12 cellular contexts compared by ENCODE assay signal in the genomic region with DNA sequence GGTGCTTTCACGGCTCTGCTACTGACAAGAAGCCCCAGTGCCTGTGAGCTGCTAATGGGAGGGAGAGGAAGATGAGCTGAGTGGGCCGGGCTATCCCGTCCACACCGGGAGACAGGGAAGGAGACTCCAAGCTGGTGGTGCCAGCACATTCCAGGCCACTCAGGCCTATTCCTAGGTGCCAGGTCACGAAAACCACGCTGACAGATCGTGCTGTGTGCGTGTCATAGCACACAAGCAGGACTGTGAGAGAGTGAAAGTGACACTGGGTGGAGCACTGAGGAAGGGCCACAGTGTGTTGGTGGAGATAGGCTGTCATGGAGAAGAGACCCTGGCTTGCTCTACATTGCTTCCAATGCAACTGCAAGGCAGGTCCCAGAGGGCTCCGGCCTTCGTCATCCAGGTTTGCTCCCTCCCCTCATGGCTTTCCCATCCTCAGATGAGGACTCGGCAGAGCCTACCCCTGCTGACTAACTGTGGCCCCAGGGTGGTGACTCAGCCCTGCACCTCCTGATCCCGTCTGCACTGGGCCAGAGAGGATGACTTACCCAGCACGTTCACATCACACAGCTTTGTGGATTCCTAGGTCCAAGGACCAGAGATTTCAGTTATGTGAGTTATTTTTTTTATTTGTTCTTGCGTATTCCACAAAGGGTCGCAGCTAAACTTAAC.
A peak's percentile ranks its signal among the peaks of the same experiment; 100 is the strongest.
DNase-seq lines count a peak whose midpoint lies in the region; ATAC-seq and TF ChIP-seq lines count a peak whose summit lies in the region.
"Had no signal": no experiment of that assay in that cellular context is flagged by ENCODE, and none has a peak within 500 bp of the region (broad histone marks: within the 10 kb centered on the region; RNA-seq: fewer than 3 reads in every experiment).

No MANE protein-coding gene starts in this region.

- H3K36me3 Mint-ChIP-seq in activated CD4-positive, alpha-beta memory T cell treated with anti-CD3 and anti-CD28 coated beads for 36 hours: no peaks in the 10 kb centered on the region
- H3K36me3 Mint-ChIP-seq in activated CD4-positive, alpha-beta memory T cell treated with anti-CD3 and anti-CD28 coated beads, Interleukin-2, amount 10 ng/mL, durations not matched to agents 7 days and 5 days (ENCODE audit: low read depth): no peaks in the 10 kb centered on the region

- WGBS in ovary, 3 donors: 87 to 90% (median 87%) methylated on average over 15 of the region's 15 CpGs

- DNase-seq in activated CD4-positive, alpha-beta memory T cell treated with anti-CD3 and anti-CD28 coated beads for 36 hours: peak; percentile 14
- DNase-seq in activated CD4-positive, alpha-beta memory T cell treated with anti-CD3 and anti-CD28 coated beads, Interleukin-2, amount 10 ng/mL, durations not matched to agents 7 days and 5 days: no peak
- DNase-seq in SW480 (ENCODE audit: low spot score) (peak; percentile 23), foreskin fibroblast (peak; percentile 93 to 95), smooth muscle cell of the brain vasculature (ENCODE audit: low read depth, low spot score) (peak; percentile 82), dorsolateral prefrontal cortex (no peak), ovary (no peak)
- DNase-seq: activated gamma-delta T cell treated with Interleukin-2 at 50 U/mL for 16 hours, NCI-H1694 treated with DMSO at 0.1 percent for 48 hours, right lobe of liver had no signal

- no peak overlapping the region for H3K27ac Mint-ChIP-seq in activated CD4-positive, alpha-beta memory T cell treated with anti-CD3 and anti-CD28 coated beads for 36 hours
- no peak overlapping the region for H3K27ac Mint-ChIP-seq in activated CD4-positive, alpha-beta memory T cell treated with anti-CD3 and anti-CD28 coated beads, Interleukin-2, amount 10 ng/mL, durations not matched to agents 7 days and 5 days
- H3K27ac Mint-ChIP-seq: T-helper 2 cell treated with Interferon-gamma antibody and Interleukin-4, amounts not matched to agents 5 μg/mL and 100 μg/mL, for 36 hours had no signal

- no peaks in the 10 kb centered on the region for H3K36me3 ChIP-seq in ovary

- no peak for ATAC-seq in HG02885 (IDR thresholded peaks at IDR 0.05; ENCODE audit: poor library complexity, unreplicated experiment)

- TF ChIP-seq EP300 in ovary (IDR thresholded peaks at IDR 0.05): no peak

- peaks cover 23% of the 10 kb centered on the region for H3K4me1 ChIP-seq in ovary (ENCODE audit: insufficient read depth)

- H3K27me3 ChIP-seq in dorsolateral prefrontal cortex: no peaks in the 10 kb centered on the region
- no peaks in the 10 kb centered on the region for H3K27me3 ChIP-seq in ovary
- H3K27me3 ChIP-seq: right lobe of liver had no signal

- H3K4me1 Mint-ChIP-seq in activated CD4-positive, alpha-beta memory T cell treated with anti-CD3 and anti-CD28 coated beads for 36 hours (ENCODE audit: low read depth): no peaks in the 10 kb centered on the region
- peaks cover 6% of the 10 kb centered on the region for H3K4me1 Mint-ChIP-seq in activated CD4-positive, alpha-beta memory T cell treated with anti-CD3 and anti-CD28 coated beads, Interleukin-2, amount 10 ng/mL, durations not matched to agents 7 days and 5 days

- no peak for TF ChIP-seq POLR2A in ovary (IDR thresholded peaks at IDR 0.05)

- H3K27ac ChIP-seq in dorsolateral prefrontal cortex (no peak overlapping the region), ovary (no peak overlapping the region)
- H3K27ac ChIP-seq: right lobe of liver had no signal

- H3K27me3 Mint-ChIP-seq in activated CD4-positive, alpha-beta memory T cell treated with anti-CD3 and anti-CD28 coated beads for 36 hours: peaks cover 16% of the 10 kb centered on the region
- peaks cover 8% of the 10 kb centered on the region for H3K27me3 Mint-ChIP-seq in activated CD4-positive, alpha-beta memory T cell treated with anti-CD3 and anti-CD28 coated beads, Interleukin-2, amount 10 ng/mL, durations not matched to agents 7 days and 5 days

- H3K9me3 ChIP-seq in ovary: no peaks in the 10 kb centered on the region
- H3K9me3 ChIP-seq: right lobe of liver had no signal

- intact Hi-C loops in activated CD4-positive, alpha-beta memory T cell treated with anti-CD3 and anti-CD28 coated beads for 36 hours (cut with micrococcal nuclease): no loop called here
- intact Hi-C loops in dorsolateral prefrontal cortex (cut with DNase I) (no loop called here), ovary (cut with DNase I) (loop anchor here in 1 of 4 donors (5.0 to 10.0 kb wide), 3 partner anchors 69 to 389 kb away; no protein-coding TSS in a partner anchor)

- no peak for TF ChIP-seq CTCF in foreskin fibroblast (IDR thresholded peaks at IDR 0.05; ENCODE audit: low read depth, low read length)
- TF ChIP-seq CTCF in dorsolateral prefrontal cortex (IDR thresholded peaks at IDR 0.05 in 54 of 56, conservative IDR thresholded peaks at IDR 0.05 in 2 of 56; ENCODE audit: low read depth in 1 of 56, partially characterized antibody in 56 of 56): no peak
- no peak for TF ChIP-seq CTCF in ovary (IDR thresholded peaks at IDR 0.05)

- POLR2A ChIA-PET in activated CD4-positive, alpha-beta memory T cell treated with anti-CD3 and anti-CD28 coated beads for 36 hours (lab: Charles Lee): no interaction called here
- POLR2A ChIA-PET in activated CD4-positive, alpha-beta memory T cell treated with anti-CD3 and anti-CD28 coated beads, Interleukin-2, amount 10 ng/mL, durations not matched to agents 7 days and 5 days (lab: Charles Lee): no interaction called here

- CTCF ChIA-PET in activated CD4-positive, alpha-beta memory T cell treated with anti-CD3 and anti-CD28 coated beads for 36 hours (lab: Charles Lee): interaction anchor here (2.3 kb wide), 1 partner anchor 69 kb away, joined by 8 read pairs; no protein-coding TSS in a partner anchor
- CTCF ChIA-PET in activated CD4-positive, alpha-beta memory T cell treated with anti-CD3 and anti-CD28 coated beads, Interleukin-2, amount 10 ng/mL, durations not matched to agents 7 days and 5 days (lab: Charles Lee): no interaction called here

- H3K9me3 Mint-ChIP-seq in activated CD4-positive, alpha-beta memory T cell treated with anti-CD3 and anti-CD28 coated beads for 36 hours: no peaks in the 10 kb centered on the region
- no peaks in the 10 kb centered on the region for H3K9me3 Mint-ChIP-seq in activated CD4-positive, alpha-beta memory T cell treated with anti-CD3 and anti-CD28 coated beads, Interleukin-2, amount 10 ng/mL, durations not matched to agents 7 days and 5 days
- H3K9me3 Mint-ChIP-seq: T-helper 2 cell treated with Interferon-gamma antibody and Interleukin-4, amounts not matched to agents 5 μg/mL and 100 μg/mL, for 36 hours had no signal

- H3K4me3 Mint-ChIP-seq in activated CD4-positive, alpha-beta memory T cell treated with anti-CD3 and anti-CD28 coated beads for 36 hours: no peak overlapping the region
- no peak overlapping the region for H3K4me3 Mint-ChIP-seq in activated CD4-positive, alpha-beta memory T cell treated with anti-CD3 and anti-CD28 coated beads, Interleukin-2, amount 10 ng/mL, durations not matched to agents 7 days and 5 days
- H3K4me3 Mint-ChIP-seq: T-helper 2 cell treated with Interferon-gamma antibody and Interleukin-4, amounts not matched to agents 5 μg/mL and 100 μg/mL, for 36 hours had no signal

- H3K4me3 ChIP-seq in foreskin fibroblast (ENCODE audit: low read depth in 1 of 2, low read length in 2 of 2): no peak overlapping the region
- no peak overlapping the region for H3K4me3 ChIP-seq in dorsolateral prefrontal cortex
- H3K4me3 ChIP-seq in ovary: no peak overlapping the region
- H3K4me3 ChIP-seq: right lobe of liver had no signal

Comparison
In these comparisons a context has a peak if more than half of its experiments do, and no peak if none do; other contexts are left out.
1. DNase-seq: peak in activated CD4-positive, alpha-beta memory T cell treated with anti-CD3 and anti-CD28 coated beads for 36 hours (single experiment), SW480 (single experiment), foreskin fibroblast (2 of 2) and smooth muscle cell of the brain vasculature (single experiment); none in activated CD4-positive, alpha-beta memory T cell treated with anti-CD3 and anti-CD28 coated beads, Interleukin-2, amount 10 ng/mL, durations not matched to agents 7 days and 5 days (single experiment), dorsolateral prefrontal cortex (0 of 10) and ovary (0 of 5).